ENCODE assay signal across 8 cellular contexts in genomic region chr7:16754869-16755317, GRCh38. TPM values are rescaled to one million over a fixed set of nuclear protein-coding genes. Genes with fewer than 3 reads are reported as not detected.
DNase-seq lines count a peak whose midpoint lies in the region; ATAC-seq and TF ChIP-seq lines count a peak whose summit lies in the region.

No MANE protein-coding gene starts in this region.

- H3K4me1 Mint-ChIP-seq in nephron progenitor cell, result peaks cover 21% of the 10 kb centered on the region

- peaks cover 27% of the 10 kb centered on the region for H3K27me3 Mint-ChIP-seq in nephron progenitor cell (ENCODE audit: low read depth, poor library complexity)

- peak overlapping the region; percentile 87 for H3K4me3 ChIP-seq in colonic mucosa
- no peak overlapping the region for H3K4me3 ChIP-seq in SJCRH30

- no peaks in the 10 kb centered on the region for H3K9me3 ChIP-seq in colonic mucosa
- H3K9me3 ChIP-seq in SJCRH30 (replicated peaks), result no peaks in the 10 kb centered on the region

- H3K27me3 ChIP-seq in colonic mucosa, result no peaks in the 10 kb centered on the region
- H3K27me3 ChIP-seq in SJCRH30, result no peaks in the 10 kb centered on the region

- in situ Hi-C loops in Caki2 (cut with HindIII; ENCODE audit: low pct_unique_long_range_greater_than_20kb, low sequenced_read_pairs), result no loop called here

- peak overlapping the region; percentile 57 to 90 for H3K9ac ChIP-seq in colonic mucosa (ENCODE audit: low read depth in 2 of 2, low read length in 2 of 2)

- ATAC-seq in HG03342 (IDR thresholded peaks at IDR 0.05; ENCODE audit: unreplicated experiment) (no peak), GM18868 (IDR thresholded peaks at IDR 0.05; ENCODE audit: unreplicated experiment) (no peak)

- H3K27ac Mint-ChIP-seq in nephron progenitor cell, result no peak overlapping the region

- DNase-seq in Caki2 (ENCODE audit: low read depth) (peak; percentile 39), NCI-H2171 treated with DMSO at 0.1 percent for 48 hours (lab: John Stamatoyannopoulos, UW) (peak; percentile 80), colonic mucosa (peak; percentile 52), nephron progenitor cell (no peak), GOT3 (lab: John Stamatoyannopoulos, UW) (no peak), SJCRH30 (no peak)

- no peaks in the 10 kb centered on the region for H3K9me3 Mint-ChIP-seq in nephron progenitor cell

- TF ChIP-seq CTCF in colonic mucosa (IDR thresholded peaks at IDR 0.05), result no peak
- TF ChIP-seq CTCF in nephron progenitor cell (IDR thresholded peaks at IDR 0.05), result no peak

- H3K27ac ChIP-seq in colonic mucosa (peak overlapping the region; percentile 83), SJCRH30 (no peak overlapping the region)

- peak overlapping the region; percentile 91 for H3K4me3 Mint-ChIP-seq in nephron progenitor cell

- no peaks in the 10 kb centered on the region for H3K4me1 ChIP-seq in colonic mucosa
- H3K4me1 ChIP-seq in SJCRH30, result no peaks in the 10 kb centered on the region

- H3K36me3 ChIP-seq in colonic mucosa (no peaks in the 10 kb centered on the region), SJCRH30 (no peaks in the 10 kb centered on the region)

- no peaks in the 10 kb centered on the region for H3K36me3 Mint-ChIP-seq in nephron progenitor cell (ENCODE audit: low read depth)

- intact Hi-C loops in colonic mucosa (cut with DNase I), result no loop called here

RNA-seq across cellular contexts. Expression of gene TSPAN13, which starts 1.3 kb away (rescaled TPM):
- 47.5 and 57.1 TPM in 2 replicates for total RNA-seq in Caki2 (2014; rRNA removed; shearing (Covaris generic); ENCODE audit: low replicate concordance)
- 100 to 1,000 TPM; 151 to 156 TPM for total RNA-seq in colonic mucosa
- 2.1 and 2.2 TPM in 2 replicates for total RNA-seq in SJCRH30 (2014; rRNA removed; shearing (Covaris generic))

RNA-seq across cellular contexts. Expression of gene AGR2, which starts 49.9 kb away (rescaled TPM):
- 3.5 and 10.0 TPM in 2 replicates for total RNA-seq in Caki2 (2014; rRNA removed; shearing (Covaris generic); ENCODE audit: low replicate concordance)
- 1,000 to 10,000 TPM; 1,572 to 2,751 TPM for total RNA-seq in colonic mucosa
- not detected in 2 replicates for total RNA-seq in SJCRH30 (2014; rRNA removed; shearing (Covaris generic))

Comparison
In these comparisons a context has a peak if more than half of its experiments do, and no peak if none do; other contexts are left out.
1. DNase-seq: peak in Caki2 (single experiment), NCI-H2171 treated with DMSO at 0.1 percent for 48 hours (single experiment) and colonic mucosa (single experiment); none in nephron progenitor cell (single experiment), GOT3 (single experiment) and SJCRH30 (0 of 2).
2. RNA of gene TSPAN13, which starts 1.3 kb away (total RNA-seq): 151 to 156 TPM in colonic mucosa and 47.5 to 57.1 TPM in Caki2; 2.1 to 2.2 TPM in SJCRH30; every median in the first group is over 10 times any median in the second.
3. RNA of gene AGR2, which starts 49.9 kb away (total RNA-seq): 1,572 to 2,751 TPM in colonic mucosa; 3.5 to 10.0 TPM in Caki2 and not detected in SJCRH30; every median in the first group is over 100 times any median in the second.